ENCODE assay signal across 19 cellular contexts in genomic region chr4:31052519-31052918, GRCh38.
DNase-seq lines count a peak whose midpoint lies in the region; FAIRE-seq lines count a peak whose summit lies in the region.
"Had no signal": no experiment of that assay in that cellular context is flagged by ENCODE, and none has a peak within 500 bp of the region (broad histone marks: within the 10 kb centered on the region; RNA-seq: fewer than 3 reads in every experiment).

No MANE protein-coding gene starts in this region.

- DNase-seq in Ammon's horn (ENCODE audit: low spot score) (peak; percentile 20), RPMI7951 (ENCODE audit: low read depth) (peak; percentile 3), globus pallidus (ENCODE audit: low spot score) (peak; percentile 59), putamen (ENCODE audit: low spot score) (peak; percentile 27), AG20443 (ENCODE audit: low spot score) (no peak), frontal cortex (ENCODE audit: low spot score in 2 of 2) (no peak)
- no peak for DNase-seq in effector memory CD4-positive, alpha-beta T cell
- DNase-seq: ACHN; BE2C; CD4-positive, alpha-beta memory T cell; COR-L47; DMS153; DMS79 treated with DMSO at 0.1 percent for 48 hours; EL; H7 had no signal

- no peaks in the 10 kb centered on the region for H3K4me1 ChIP-seq in effector memory CD4-positive, alpha-beta T cell (ENCODE audit: control insufficient read depth, insufficient read depth, low read length, poor library complexity, severe bottlenecking)
- H3K4me1 ChIP-seq: BE2C had no signal

- H3K4me3 ChIP-seq in effector memory CD4-positive, alpha-beta T cell (ENCODE audit: insufficient read depth, low read depth, low read length, poor library complexity, severe bottlenecking): no peak overlapping the region
- H3K4me3 ChIP-seq: GM23338 had no signal

- no peak overlapping the region for H3K27ac ChIP-seq in effector memory CD4-positive, alpha-beta T cell (ENCODE audit: insufficient read depth, low read length, poor library complexity, severe bottlenecking)
- H3K27ac ChIP-seq: C4-2B had no signal

- no peaks in the 10 kb centered on the region for H3K36me3 ChIP-seq in effector memory CD4-positive, alpha-beta T cell (ENCODE audit: control insufficient read depth, insufficient read depth, low read length)
- H3K36me3 ChIP-seq: BE2C had no signal

- H3K27me3 ChIP-seq in effector memory CD4-positive, alpha-beta T cell (replicated peaks; ENCODE audit: control insufficient read depth, insufficient read depth, low read length, poor library complexity, severe bottlenecking): no peaks in the 10 kb centered on the region
- H3K27me3 ChIP-seq: BE2C had no signal

- FAIRE-seq in frontal cortex (lab: Jason Lieb, UNC): no peak
- FAIRE-seq: G401.6, GM12891 had no signal

- no peaks in the 10 kb centered on the region for H3K9me3 ChIP-seq in effector memory CD4-positive, alpha-beta T cell (ENCODE audit: control insufficient read depth, low read length)
- H3K9me3 ChIP-seq: BE2C had no signal

Comparison
In these comparisons a context has a peak if more than half of its experiments do, and no peak if none do; other contexts are left out.
1. DNase-seq: peak in Ammon's horn (single experiment), RPMI7951 (single experiment), globus pallidus (single experiment) and putamen (single experiment); none in AG20443 (single experiment), frontal cortex (0 of 2) and effector memory CD4-positive, alpha-beta T cell (0 of 3).